Comparison of ENCODE assay signal across 8 cellular contexts in genomic region chr11:65041206-65042035, GRCh38. TPM values are rescaled to one million over a fixed set of nuclear protein-coding genes. Genes with fewer than 3 reads are reported as not detected.
DNase-seq lines count a peak whose midpoint lies in the region; ATAC-seq and TF ChIP-seq lines count a peak whose summit lies in the region.

SAC3D1 (plus strand) TSS chr11:65041210; CDS start chr11:65041293, 83 bp downstream.

- H4K20me1 ChIP-seq in hepatocyte (ENCODE audit: insufficient read depth, poor library complexity, severe bottlenecking) = no peaks in the 10 kb centered on the region

- no peak for TF ChIP-seq CTCF in hepatocyte (IDR thresholded peaks at IDR 0.05; ENCODE audit: poor library complexity)

- DNase-seq in CD1c-positive myeloid dendritic cell (ENCODE audit: extremely low spot score) (peak; percentile 71), NOMO-1 treated with dmso at 0.1 percent for 144 hours (lab: John Stamatoyannopoulos, UW; ENCODE audit: unreplicated experiment) (peak; percentile 43), amniotic epithelial cell (ENCODE audit: low read depth) (peak; percentile 28), hepatocyte (ENCODE audit: low spot score) (peak; percentile 75), OCI-M2 (lab: John Stamatoyannopoulos, UW; ENCODE audit: unreplicated experiment) (no peak)

- no peaks in the 10 kb centered on the region for H3K9me2 ChIP-seq in hepatocyte (replicated peaks; ENCODE audit: insufficient read depth)

- ATAC-seq in HG03097 (IDR thresholded peaks at IDR 0.05; ENCODE audit: low FRiP score, unreplicated experiment) = peak; percentile 36

- H3K27ac ChIP-seq in hepatocyte = peak within 1 kb of the TSS; percentile 88

- H3K36me3 ChIP-seq in hepatocyte (replicated peaks; ENCODE audit: insufficient read depth, low read depth) (no peaks in the 10 kb centered on the region), skeletal muscle satellite cell (ENCODE audit: insufficient read depth, low read length) (peaks cover 25% of the 10 kb centered on the region)

- H3K9me3 ChIP-seq in hepatocyte (ENCODE audit: low read depth) (no peaks in the 10 kb centered on the region), skeletal muscle satellite cell (replicated peaks; ENCODE audit: low read length) (no peaks in the 10 kb centered on the region)

- peak within 1 kb of the TSS; percentile 94 for H3K4me3 ChIP-seq in hepatocyte
- peak within 1 kb of the TSS; percentile 96 for H3K4me3 ChIP-seq in skeletal muscle satellite cell (ENCODE audit: low read length)

- WGBS in hepatocyte (ENCODE audit: low lambda C conversion rate, missing lambda C conversion rate) = under 1% methylated on average over 59 of the region's 94 CpGs

- peak; percentile 53 for TF ChIP-seq POLR2A in GM18951 (IDR thresholded peaks at IDR 0.05; ENCODE audit: extremely low read depth, insufficient read depth, insufficient read length)

- H3K4me1 ChIP-seq in hepatocyte (ENCODE audit: insufficient read depth) (peaks cover 4% of the 10 kb centered on the region), skeletal muscle satellite cell (ENCODE audit: control insufficient read depth, insufficient read depth, low read length) (peaks cover 23% of the 10 kb centered on the region)

- peak within 1 kb of the TSS; percentile 79 for H3K9ac ChIP-seq in skeletal muscle satellite cell (ENCODE audit: low read depth, low read length)

- peak within 1 kb of the TSS; percentile 30 for H2AFZ ChIP-seq in hepatocyte

- H3K4me2 ChIP-seq in hepatocyte (peak within 1 kb of the TSS; percentile 98), skeletal muscle satellite cell (ENCODE audit: low read length) (peak within 1 kb of the TSS; percentile 99)

- peaks cover 23% of the 10 kb centered on the region for H3K79me2 ChIP-seq in hepatocyte

- no peaks in the 10 kb centered on the region for H3K27me3 ChIP-seq in hepatocyte
- H3K27me3 ChIP-seq in skeletal muscle satellite cell (ENCODE audit: control insufficient read depth, insufficient read depth, low read length) = no peaks in the 10 kb centered on the region

- in situ Hi-C loops in GM18951 (cut with MboI; ENCODE audit: low sequenced_read_pairs, unreplicated experiment) = no loop called here

RNA-seq across cellular contexts. Expression of gene SAC3D1, which starts in this region (rescaled TPM):
- 10.8 and 12.2 TPM in 2 replicates for total RNA-seq in hepatocyte
- polyA plus RNA-seq in hepatocyte = 18.5 and 23.8 TPM in 2 replicates
- total RNA-seq in skeletal muscle satellite cell (2012; rRNA removed) = 10.1 and 15.7 TPM in 2 replicates
